In the genomic region with DNA sequence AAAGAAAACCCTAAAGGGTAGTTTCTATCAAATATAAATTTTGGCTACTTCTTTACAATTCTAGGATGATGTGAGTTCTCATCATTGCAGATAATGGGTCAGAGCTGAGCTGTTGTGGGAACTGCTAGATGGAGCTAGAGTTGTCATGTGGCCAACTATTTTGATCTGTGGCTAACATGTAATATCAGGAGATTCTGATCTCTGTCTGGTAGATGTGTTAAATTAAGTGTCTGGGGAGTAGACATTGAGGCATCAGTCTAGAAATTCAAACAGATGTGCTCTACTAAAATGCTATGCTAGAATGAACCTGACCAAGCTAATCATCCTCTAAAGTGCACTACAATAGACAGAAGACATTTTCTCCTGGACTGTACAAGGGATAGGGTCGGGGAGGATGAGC, we compare ENCODE assay signal across 16 cellular contexts.
"Had no signal": no experiment of that assay in that cellular context is flagged by ENCODE, and none has a peak within 500 bp of the region (broad histone marks: within the 10 kb centered on the region; RNA-seq: fewer than 3 reads in every experiment).

No MANE protein-coding gene starts in this region.

- H2AFZ ChIP-seq: parathyroid adenoma had no signal

- ATAC-seq: activated CD8-positive, alpha-beta T cell treated with anti-CD3 and anti-CD28 coated beads for 36 hours; heart left ventricle; left lung had no signal

- H3K27ac ChIP-seq: colonic mucosa, parathyroid adenoma, skin epidermis, VCaP had no signal

- FAIRE-seq: keratinocyte had no signal

- DNase-seq: activated CD8-positive, alpha-beta memory T cell treated with anti-CD3 and anti-CD28 coated beads, Interleukin-2, amount 50 U/mL, for 4 hours; activated CD8-positive, alpha-beta T cell treated with anti-CD3 and anti-CD28 coated beads for 36 hours; activated naive CD4-positive, alpha-beta T cell treated with Interleukin-2 at 50 U/mL for 16 hours; colonic mucosa; effector CD4-positive, alpha-beta T cell; foreskin melanocyte; heart left ventricle; left lung; T1000 had no signal

- H3K9ac ChIP-seq: parathyroid adenoma had no signal

- H3K36me3 Mint-ChIP-seq: memory B cell, type B pancreatic cell had no signal

- H3K27ac Mint-ChIP-seq: activated CD8-positive, alpha-beta T cell treated with anti-CD3 and anti-CD28 coated beads for 36 hours; activated T-helper 1 cell treated with anti-CD3 and anti-CD28 coated beads, Interleukin-12 subunit alpha, Interleukin-12 subunit beta, Interleukin-2, Interleukin-4 antibody, amounts not matched to agents 30 ng/mL and 10 ng/mL and 1 ng/mL, durations not matched to agents 14 hours and 24 hours and 36 hours; type B pancreatic cell had no signal

- H3K27me3 ChIP-seq: colonic mucosa, heart left ventricle, left lung had no signal

- H3K36me3 ChIP-seq: colonic mucosa, heart left ventricle, left lung had no signal

- H3K4me3 Mint-ChIP-seq: activated CD8-positive, alpha-beta T cell treated with anti-CD3 and anti-CD28 coated beads for 36 hours; activated T-helper 1 cell treated with anti-CD3 and anti-CD28 coated beads, Interleukin-12 subunit alpha, Interleukin-12 subunit beta, Interleukin-2, Interleukin-4 antibody, amounts not matched to agents 30 ng/mL and 10 ng/mL and 1 ng/mL, durations not matched to agents 14 hours and 24 hours and 36 hours; memory B cell; type B pancreatic cell had no signal

- H3K9me3 Mint-ChIP-seq: activated CD8-positive, alpha-beta T cell treated with anti-CD3 and anti-CD28 coated beads for 36 hours; memory B cell; type B pancreatic cell had no signal

- H3K79me2 ChIP-seq: parathyroid adenoma had no signal

- H3K4me3 ChIP-seq: colonic mucosa, heart left ventricle, left lung, skin epidermis had no signal

- H3K27me3 Mint-ChIP-seq: activated CD8-positive, alpha-beta T cell treated with anti-CD3 and anti-CD28 coated beads for 36 hours; memory B cell had no signal

- H3K9me3 ChIP-seq: colonic mucosa, heart left ventricle, left lung had no signal
